Comparison of ENCODE assay signal across 1 cellular context in genomic region chr10:132413226-132414205, GRCh38.
A peak's percentile ranks its signal among the peaks of the same experiment; 100 is the strongest.
TF ChIP-seq lines count a peak whose summit lies in the region.

No MANE protein-coding gene starts in this region.

TF ChIP-seq in K562, 482 proteins besides CTCF, POLR2A, EP300 and RAD21:
- TF ChIP-seq, protein P1, sequence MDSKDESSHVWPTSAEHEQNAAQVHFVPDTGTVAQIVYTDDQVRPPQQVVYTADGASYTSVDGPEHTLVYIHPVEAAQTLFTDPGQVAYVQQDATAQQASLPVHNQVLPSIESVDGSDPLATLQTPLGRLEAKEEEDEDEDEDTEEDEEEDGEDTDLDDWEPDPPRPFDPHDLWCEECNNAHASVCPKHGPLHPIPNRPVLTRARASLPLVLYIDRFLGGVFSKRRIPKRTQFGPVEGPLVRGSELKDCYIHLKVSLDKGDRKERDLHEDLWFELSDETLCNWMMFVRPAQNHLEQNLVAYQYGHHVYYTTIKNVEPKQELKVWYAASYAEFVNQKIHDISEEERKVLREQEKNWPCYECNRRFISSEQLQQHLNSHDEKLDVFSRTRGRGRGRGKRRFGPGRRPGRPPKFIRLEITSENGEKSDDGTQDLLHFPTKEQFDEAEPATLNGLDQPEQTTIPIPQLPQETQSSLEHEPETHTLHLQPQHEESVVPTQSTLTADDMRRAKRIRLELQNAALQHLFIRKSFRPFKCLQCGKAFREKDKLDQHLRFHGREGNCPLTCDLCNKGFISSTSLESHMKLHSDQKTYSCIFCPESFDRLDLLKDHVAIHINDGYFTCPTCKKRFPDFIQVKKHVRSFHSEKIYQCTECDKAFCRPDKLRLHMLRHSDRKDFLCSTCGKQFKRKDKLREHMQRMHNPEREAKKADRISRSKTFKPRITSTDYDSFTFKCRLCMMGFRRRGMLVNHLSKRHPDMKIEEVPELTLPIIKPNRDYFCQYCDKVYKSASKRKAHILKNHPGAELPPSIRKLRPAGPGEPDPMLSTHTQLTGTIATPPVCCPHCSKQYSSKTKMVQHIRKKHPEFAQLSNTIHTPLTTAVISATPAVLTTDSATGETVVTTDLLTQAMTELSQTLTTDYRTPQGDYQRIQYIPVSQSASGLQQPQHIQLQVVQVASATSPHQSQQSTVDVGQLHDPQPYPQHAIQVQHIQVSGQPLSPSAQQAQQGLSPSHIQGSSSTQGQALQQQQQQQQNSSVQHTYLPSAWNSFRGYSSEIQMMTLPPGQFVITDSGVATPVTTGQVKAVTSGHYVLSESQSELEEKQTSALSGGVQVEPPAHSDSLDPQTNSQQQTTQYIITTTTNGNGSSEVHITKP (IDR thresholded peaks at IDR 0.05; ENCODE audit: partially characterized antibody), result peak; percentile 13
- no peak for TF ChIP-seq NEUROD1 (IDR thresholded peaks at IDR 0.05; ENCODE audit: borderline replicate concordance, low read depth, low read length, partially characterized antibody)
